Comparison of ENCODE assay signal across 10 cellular contexts in genomic region chr12:53973093-53974042, GRCh38. TPM values are rescaled to one million over a fixed set of nuclear protein-coding genes. Genes with fewer than 3 reads are reported as not detected.
DNase-seq lines count a peak whose midpoint lies in the region; ATAC-seq and TF ChIP-seq lines count a peak whose summit lies in the region.
"Had no signal": no experiment of that assay in that cellular context is flagged by ENCODE, and none has a peak within 500 bp of the region (broad histone marks: within the 10 kb centered on the region; RNA-seq: fewer than 3 reads in every experiment).

Gene HOXC11 (plus strand): TSS chr12:53973126. CDS start chr12:53973242, 116 bp downstream.

- peak within 1 kb of the TSS; percentile 78 for H3K27ac Mint-ChIP-seq in activated CD4-positive, alpha-beta T cell treated with anti-CD3 and anti-CD28 coated beads, Interleukin-2, amount 10 ng/mL, durations not matched to agents 24 days and 14 days
- peak within 1 kb of the TSS; percentile 72 for H3K27ac Mint-ChIP-seq in stimulated activated naive B cell treated with anti-CD40 and anti-IgM and Interleukin-4, amounts not matched to agents 10 μg/mL and 1 μg/mL and 100 μg/mL, for 72 hours
- H3K27ac Mint-ChIP-seq in glutamatergic neuron (ENCODE audit: unreplicated experiment): no peak within 1 kb of the TSS

- peak within 1 kb of the TSS; percentile 88 for H3K27ac ChIP-seq in SJSA1
- H3K27ac ChIP-seq: dorsolateral prefrontal cortex, neutrophil had no signal

- peaks cover 89% of the 10 kb centered on the region for H3K27me3 Mint-ChIP-seq in activated CD4-positive, alpha-beta T cell treated with anti-CD3 and anti-CD28 coated beads, Interleukin-2, amount 10 ng/mL, durations not matched to agents 24 days and 14 days
- peaks cover 81 to 90% of the 10 kb centered on the region in 2 donors for H3K27me3 Mint-ChIP-seq in stimulated activated naive B cell treated with anti-CD40 and anti-IgM and Interleukin-4, amounts not matched to agents 10 μg/mL and 1 μg/mL and 100 μg/mL, for 72 hours
- H3K27me3 Mint-ChIP-seq in glutamatergic neuron (ENCODE audit: unreplicated experiment): peaks cover 62% of the 10 kb centered on the region

- no peak for ATAC-seq in stimulated activated naive B cell treated with anti-CD40 and anti-IgM and Interleukin-4, amounts not matched to agents 10 μg/mL and 1 μg/mL and 100 μg/mL, for 72 hours (replicated peaks)
- no peak for ATAC-seq in GM18519 (IDR thresholded peaks at IDR 0.05; ENCODE audit: low FRiP score, unreplicated experiment)
- no peak for ATAC-seq in HG02970 (IDR thresholded peaks at IDR 0.05; ENCODE audit: low FRiP score, unreplicated experiment)

- H3K4me1 Mint-ChIP-seq in activated CD4-positive, alpha-beta T cell treated with anti-CD3 and anti-CD28 coated beads, Interleukin-2, amount 10 ng/mL, durations not matched to agents 24 days and 14 days: peaks cover 9% of the 10 kb centered on the region
- H3K4me1 Mint-ChIP-seq in stimulated activated naive B cell treated with anti-CD40 and anti-IgM and Interleukin-4, amounts not matched to agents 10 μg/mL and 1 μg/mL and 100 μg/mL, for 72 hours: peaks cover 14 to 18% of the 10 kb centered on the region in 2 donors
- H3K4me1 Mint-ChIP-seq in glutamatergic neuron (ENCODE audit: low read depth, unreplicated experiment): no peaks in the 10 kb centered on the region

- H3K4me3 ChIP-seq in SJSA1: peak within 1 kb of the TSS; percentile 50

- H3K4me3 Mint-ChIP-seq in activated CD4-positive, alpha-beta T cell treated with anti-CD3 and anti-CD28 coated beads, Interleukin-2, amount 10 ng/mL, durations not matched to agents 24 days and 14 days: peak within 1 kb of the TSS; percentile 43
- H3K4me3 Mint-ChIP-seq in stimulated activated naive B cell treated with anti-CD40 and anti-IgM and Interleukin-4, amounts not matched to agents 10 μg/mL and 1 μg/mL and 100 μg/mL, for 72 hours: peak within 1 kb of the TSS; percentile 51 to 64
- H3K4me3 Mint-ChIP-seq in glutamatergic neuron (ENCODE audit: unreplicated experiment): no peak within 1 kb of the TSS

- TF ChIP-seq CTCF in glutamatergic neuron (IDR thresholded peaks at IDR 0.05; ENCODE audit: partially characterized antibody, unreplicated experiment): no peak

- no peaks in the 10 kb centered on the region for H3K27me3 ChIP-seq in SJSA1 (replicated peaks)

- peaks cover 6% of the 10 kb centered on the region for H3K9me3 Mint-ChIP-seq in activated CD4-positive, alpha-beta T cell treated with anti-CD3 and anti-CD28 coated beads, Interleukin-2, amount 10 ng/mL, durations not matched to agents 24 days and 14 days
- H3K9me3 Mint-ChIP-seq in stimulated activated naive B cell treated with anti-CD40 and anti-IgM and Interleukin-4, amounts not matched to agents 10 μg/mL and 1 μg/mL and 100 μg/mL, for 72 hours: peaks cover 0 to 10% of the 10 kb centered on the region in 2 donors
- peaks cover 5% of the 10 kb centered on the region for H3K9me3 Mint-ChIP-seq in glutamatergic neuron (ENCODE audit: unreplicated experiment)

- intact Hi-C loops in activated CD4-positive, alpha-beta T cell treated with anti-CD3 and anti-CD28 coated beads, Interleukin-2, amount 10 ng/mL, durations not matched to agents 24 days and 14 days (cut with micrococcal nuclease): loop anchor here (1.0 to 5.0 kb wide), 4 partner anchors 7 to 73 kb away; no protein-coding TSS in a partner anchor

- peaks cover 35% of the 10 kb centered on the region for H3K36me3 ChIP-seq in SJSA1
- H3K36me3 ChIP-seq: neutrophil had no signal

- H3K36me3 Mint-ChIP-seq in activated CD4-positive, alpha-beta T cell treated with anti-CD3 and anti-CD28 coated beads, Interleukin-2, amount 10 ng/mL, durations not matched to agents 24 days and 14 days (ENCODE audit: low read depth): peaks cover 7% of the 10 kb centered on the region
- peaks cover 7 to 13% of the 10 kb centered on the region in 2 donors for H3K36me3 Mint-ChIP-seq in stimulated activated naive B cell treated with anti-CD40 and anti-IgM and Interleukin-4, amounts not matched to agents 10 μg/mL and 1 μg/mL and 100 μg/mL, for 72 hours
- no peaks in the 10 kb centered on the region for H3K36me3 Mint-ChIP-seq in glutamatergic neuron (ENCODE audit: unreplicated experiment)

- H3K9me3 ChIP-seq in SJSA1 (replicated peaks): no peaks in the 10 kb centered on the region
- H3K9me3 ChIP-seq: neutrophil had no signal

- no peak for DNase-seq in activated CD4-positive, alpha-beta T cell treated with anti-CD3 and anti-CD28 coated beads, Interleukin-2, amount 10 ng/mL, durations not matched to agents 24 days and 14 days
- no peak for DNase-seq in activated CD4-positive, alpha-beta T cell treated with anti-CD3 and anti-CD28 coated beads, Interleukin-2, amount 50 U/mL, for 4 hours
- DNase-seq in SJSA1 (ENCODE audit: low read depth in 1 of 2, low spot score in 2 of 2) (peak in 1 of 2 experiments; percentile 73), glomerular visceral epithelial cell (ENCODE audit: extremely low spot score) (peak; percentile 74), glutamatergic neuron (no peak)
- DNase-seq in stimulated activated naive B cell treated with anti-CD40 and anti-IgM and Interleukin-4, amounts not matched to agents 10 μg/mL and 1 μg/mL and 100 μg/mL, for 72 hours: no peak
- DNase-seq: dorsolateral prefrontal cortex had no signal

- peaks cover 75% of the 10 kb centered on the region for H3K4me1 ChIP-seq in SJSA1 (replicated peaks)

RNA-seq across cellular contexts. Expression of gene HOXC11, which starts in this region (rescaled TPM):
- total RNA-seq in activated CD4-positive, alpha-beta T cell treated with anti-CD3 and anti-CD28 coated beads, Interleukin-2, amount 10 ng/mL, durations not matched to agents 24 days and 14 days: not detected in 2 replicates
- total RNA-seq in SJSA1 (2014; rRNA removed; shearing (Covaris generic)): 4.3 and 4.6 TPM in 2 replicates
- total RNA-seq in glutamatergic neuron (ENCODE audit: unreplicated experiment): not detected
- total RNA-seq: dorsolateral prefrontal cortex had no signal
